ENCODE assay signal across 18 cellular contexts in the genomic region with DNA sequence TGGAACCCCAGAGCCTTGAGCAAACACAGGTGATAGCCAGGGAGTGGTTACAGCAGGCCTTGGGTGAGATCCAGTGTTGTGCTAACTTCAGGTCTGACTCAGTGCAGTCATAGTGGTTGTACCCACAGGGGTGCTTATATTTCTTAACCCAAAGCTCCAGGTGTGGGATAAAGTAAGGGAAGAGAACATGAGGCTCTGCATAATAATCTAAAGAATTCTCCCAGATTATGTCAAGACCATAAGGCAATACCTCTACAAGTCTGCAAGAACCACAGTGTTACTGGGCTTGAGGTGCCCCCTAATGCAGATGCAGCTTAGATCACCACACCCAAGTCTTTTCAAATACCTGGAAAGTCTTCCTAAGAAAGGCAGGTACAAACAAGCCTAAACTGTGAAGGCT.
"Had no signal": no experiment of that assay in that cellular context is flagged by ENCODE, and none has a peak within 500 bp of the region (broad histone marks: within the 10 kb centered on the region; RNA-seq: fewer than 3 reads in every experiment).

No MANE protein-coding gene starts in this region.

- ATAC-seq: mucosa of descending colon; naive thymus-derived CD8-positive, alpha-beta T cell; sciatic nerve; stimulated activated naive B cell treated with anti-CD40 and anti-IgM and Interleukin-4, amounts not matched to agents 10 μg/mL and 1 μg/mL and 100 μg/mL, for 72 hours; stimulated activated naive CD8-positive, alpha-beta T cell treated with anti-CD3 and anti-CD28 coated beads, Interleukin-15, amount 100 ng/mL, for 72 hours had no signal

- H3K4me3 Mint-ChIP-seq: endodermal cell; naive thymus-derived CD8-positive, alpha-beta T cell; stimulated activated naive B cell treated with anti-CD40 and anti-IgM and Interleukin-4, amounts not matched to agents 10 μg/mL and 1 μg/mL and 100 μg/mL, for 72 hours; stimulated activated naive CD8-positive, alpha-beta T cell treated with anti-CD3 and anti-CD28 coated beads, Interleukin-15, amount 100 ng/mL, for 72 hours had no signal

- H3K9me3 ChIP-seq: esophagus squamous epithelium, mucosa of descending colon, neutrophil had no signal

- H3K9me3 Mint-ChIP-seq: endodermal cell had no signal

- H3K36me3 ChIP-seq: esophagus squamous epithelium, neutrophil, spleen had no signal

- H3K4me1 ChIP-seq: spleen had no signal

- H3K27me3 ChIP-seq: esophagus squamous epithelium, neutrophil, spleen had no signal

- H3K4me3 ChIP-seq: coronary artery, esophagus squamous epithelium, mucosa of descending colon, spleen had no signal

- H3K27ac Mint-ChIP-seq: endodermal cell; naive thymus-derived CD8-positive, alpha-beta T cell; stimulated activated naive B cell treated with anti-CD40 and anti-IgM and Interleukin-4, amounts not matched to agents 10 μg/mL and 1 μg/mL and 100 μg/mL, for 72 hours; stimulated activated naive CD8-positive, alpha-beta T cell treated with anti-CD3 and anti-CD28 coated beads, Interleukin-15, amount 100 ng/mL, for 72 hours had no signal

- DNase-seq: cerebellar nuclear complex; effector CD4-positive, alpha-beta T cell; endodermal cell; esophagus squamous epithelium; foreskin fibroblast; mucosa of descending colon; naive thymus-derived CD8-positive, alpha-beta T cell; posterior cingulate gyrus; spleen; stimulated activated CD4-positive, alpha-beta T cell treated with anti-CD3 and anti-CD28 coated beads, Interleukin-15, amount 100 ng/mL, for 24 hours; stimulated activated CD4-positive, alpha-beta T cell treated with anti-CD3 and anti-CD28 coated beads, Interleukin-1b, Interleukin-23, amount 100 ng/mL, for 48 hours; stimulated activated CD4-positive, alpha-beta T cell treated with anti-CD3 and anti-CD28 coated beads, Interleukin-4, amount 100 ng/mL, for 24 hours; stimulated activated naive B cell treated with anti-CD40 and anti-IgM and Interleukin-4, amounts not matched to agents 10 μg/mL and 1 μg/mL and 100 μg/mL, for 72 hours; stimulated activated naive CD8-positive, alpha-beta T cell treated with anti-CD3 and anti-CD28 coated beads, Interleukin-15, amount 100 ng/mL, for 72 hours; trophoblast cell had no signal

- H3K27ac ChIP-seq: coronary artery, neutrophil, spleen had no signal

- H3K4me1 Mint-ChIP-seq: naive thymus-derived CD8-positive, alpha-beta T cell; stimulated activated naive B cell treated with anti-CD40 and anti-IgM and Interleukin-4, amounts not matched to agents 10 μg/mL and 1 μg/mL and 100 μg/mL, for 72 hours; stimulated activated naive CD8-positive, alpha-beta T cell treated with anti-CD3 and anti-CD28 coated beads, Interleukin-15, amount 100 ng/mL, for 72 hours had no signal

- H3K36me3 Mint-ChIP-seq: naive thymus-derived CD8-positive, alpha-beta T cell; stimulated activated naive B cell treated with anti-CD40 and anti-IgM and Interleukin-4, amounts not matched to agents 10 μg/mL and 1 μg/mL and 100 μg/mL, for 72 hours had no signal
